Comparison of ENCODE assay signal across 8 cellular contexts in the genomic region with DNA sequence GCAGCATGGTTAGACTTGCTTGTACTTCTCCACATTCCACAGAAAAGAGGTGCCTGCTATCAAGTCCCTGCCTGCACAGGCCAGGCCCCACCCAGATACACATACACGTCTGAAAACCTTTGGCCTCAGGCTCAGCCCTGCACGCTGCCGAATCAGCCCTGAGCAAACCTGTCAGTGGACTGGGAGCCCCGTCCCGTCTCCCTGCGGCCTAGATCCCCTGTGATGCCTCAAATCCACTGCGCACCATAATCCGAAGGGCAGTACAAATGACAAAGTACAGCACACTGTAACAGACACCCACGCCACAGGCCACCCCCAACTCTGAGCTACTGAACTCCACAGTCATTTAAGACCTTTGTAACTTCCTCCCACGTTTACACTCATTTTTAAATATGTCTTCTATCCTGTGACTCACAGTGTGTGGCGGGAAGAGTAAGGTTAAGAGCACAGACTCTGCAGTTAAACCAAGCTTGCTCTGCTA.
DNase-seq lines count a peak whose midpoint lies in the region; ATAC-seq and TF ChIP-seq lines count a peak whose summit lies in the region.

No MANE protein-coding gene starts in this region.

- ATAC-seq in GM19035 (IDR thresholded peaks at IDR 0.05; ENCODE audit: unreplicated experiment): peak; percentile 74
- ATAC-seq in HG03025 (IDR thresholded peaks at IDR 0.05; ENCODE audit: low FRiP score, unreplicated experiment): peak; percentile 77
- peak; percentile 98 for ATAC-seq in stimulated activated effector memory CD8-positive, alpha-beta T cell treated with anti-CD3 and anti-CD28 coated beads, Interleukin-12 subunit alpha, Interleukin-12 subunit beta, amount 100 ng/mL, for 72 hours
- no peak for ATAC-seq in HG03460 (IDR thresholded peaks at IDR 0.05; ENCODE audit: unreplicated experiment)

- peaks cover 33% of the 10 kb centered on the region for H3K4me1 Mint-ChIP-seq in stimulated activated effector memory CD8-positive, alpha-beta T cell treated with anti-CD3 and anti-CD28 coated beads, Interleukin-12 subunit alpha, Interleukin-12 subunit beta, amount 100 ng/mL, for 72 hours

- H3K27ac Mint-ChIP-seq in stimulated activated effector memory CD8-positive, alpha-beta T cell treated with anti-CD3 and anti-CD28 coated beads, Interleukin-12 subunit alpha, Interleukin-12 subunit beta, amount 100 ng/mL, for 72 hours: peak overlapping the region; percentile 90

- H3K9me3 Mint-ChIP-seq in stimulated activated effector memory CD8-positive, alpha-beta T cell treated with anti-CD3 and anti-CD28 coated beads, Interleukin-12 subunit alpha, Interleukin-12 subunit beta, amount 100 ng/mL, for 72 hours: peaks cover 3% of the 10 kb centered on the region

- no peak for TF ChIP-seq CTCF in fibroblast of mammary gland (conservative IDR thresholded peaks at IDR 0.05; ENCODE audit: control insufficient read depth, insufficient read depth, low read depth, low read length)

- no peak overlapping the region for H3K4me3 ChIP-seq in fibroblast of mammary gland (ENCODE audit: control insufficient read depth, low read depth, low read length)

- H3K4me3 Mint-ChIP-seq in stimulated activated effector memory CD8-positive, alpha-beta T cell treated with anti-CD3 and anti-CD28 coated beads, Interleukin-12 subunit alpha, Interleukin-12 subunit beta, amount 100 ng/mL, for 72 hours: peak overlapping the region; percentile 70

- H3K36me3 Mint-ChIP-seq in stimulated activated effector memory CD8-positive, alpha-beta T cell treated with anti-CD3 and anti-CD28 coated beads, Interleukin-12 subunit alpha, Interleukin-12 subunit beta, amount 100 ng/mL, for 72 hours: peaks cover 6% of the 10 kb centered on the region

- DNase-seq in SW480 (ENCODE audit: low spot score): peak; percentile 74
- DNase-seq in fibroblast of mammary gland (ENCODE audit: low read depth): peak; percentile 83
- DNase-seq in stimulated activated effector memory CD8-positive, alpha-beta T cell treated with anti-CD3 and anti-CD28 coated beads, Interleukin-12 subunit alpha, Interleukin-12 subunit beta, amount 100 ng/mL, for 72 hours (ENCODE audit: low spot score in 2 of 2): peak; percentile 3 to 49
- no peak for DNase-seq in amniotic stem cell (lab: John Stamatoyannopoulos, UW)
- DNase-seq in DMS114 treated with DMSO at 0.1 percent for 48 hours (lab: John Stamatoyannopoulos, UW; ENCODE audit: unreplicated experiment): no peak

Comparison
In these comparisons a context has a peak if more than half of its experiments do, and no peak if none do; other contexts are left out.
1. DNase-seq: peak in SW480 (single experiment), fibroblast of mammary gland (single experiment) and stimulated activated effector memory CD8-positive, alpha-beta T cell treated with anti-CD3 and anti-CD28 coated beads, Interleukin-12 subunit alpha, Interleukin-12 subunit beta, amount 100 ng/mL, for 72 hours (2 of 2); none in amniotic stem cell (single experiment) and DMS114 treated with DMSO at 0.1 percent for 48 hours (single experiment).